ENCODE assay signal across 27 cellular contexts in the genomic region with DNA sequence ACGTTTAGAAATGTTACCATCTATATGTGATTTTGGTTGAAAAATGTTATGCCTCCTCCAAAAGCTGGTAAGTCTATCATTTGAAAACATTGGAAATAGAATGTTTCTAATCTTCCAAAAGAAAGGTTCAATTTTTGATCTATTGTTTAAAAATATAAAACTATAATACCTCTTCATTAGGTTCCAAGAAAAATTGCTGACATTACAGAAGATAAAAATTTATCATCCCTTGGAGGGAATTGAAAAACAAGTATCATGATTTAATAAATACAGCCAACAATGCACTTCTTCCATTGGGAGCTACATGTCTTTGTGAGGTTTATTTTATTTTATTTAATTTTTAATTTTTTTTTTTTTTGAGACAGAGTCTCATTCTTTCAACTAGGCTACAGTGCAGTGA.
"Had no signal": no experiment of that assay in that cellular context is flagged by ENCODE, and none has a peak within 500 bp of the region (broad histone marks: within the 10 kb centered on the region; RNA-seq: fewer than 3 reads in every experiment).

No MANE protein-coding gene starts in this region.

- H3K4me1 ChIP-seq: colonic mucosa, foreskin keratinocyte, heart left ventricle, heart right ventricle had no signal

- ATAC-seq: effector memory CD8-positive, alpha-beta T cell; esophagus mucosa; foreskin keratinocyte; gastrocnemius medialis; gastroesophageal sphincter; heart left ventricle; heart right ventricle had no signal

- H3K4me3 ChIP-seq: colonic mucosa, coronary artery, dorsolateral prefrontal cortex, esophagus muscularis mucosa, esophagus squamous epithelium, gastrocnemius medialis, gastroesophageal sphincter, heart left ventricle, heart right ventricle had no signal

- DNase-seq: colonic mucosa; cortex of kidney; dermis blood vessel endothelial cell; dorsolateral prefrontal cortex; effector CD8-positive, alpha-beta T cell; effector memory CD4-positive, alpha-beta T cell; effector memory CD8-positive, alpha-beta T cell; endodermal cell; erythroblast; esophagus squamous epithelium; foreskin fibroblast; foreskin keratinocyte; foreskin melanocyte; gastrocnemius medialis; glutamatergic neuron; head of caudate nucleus; heart left ventricle; heart right ventricle had no signal

- FAIRE-seq: colon, endometrium, endothelial cell of umbilical vein, frontal cortex had no signal

- H3K36me3 ChIP-seq: colonic mucosa, esophagus squamous epithelium, gastrocnemius medialis, gastroesophageal sphincter had no signal

- H3K9me3 ChIP-seq: colonic mucosa, esophagus squamous epithelium, gastrocnemius medialis had no signal

- H3K27me3 ChIP-seq: colonic mucosa, dorsolateral prefrontal cortex, esophagus muscularis mucosa, esophagus squamous epithelium, foreskin keratinocyte, gastrocnemius medialis, gastroesophageal sphincter, heart left ventricle, heart right ventricle had no signal

- H3K27ac ChIP-seq: colonic mucosa, coronary artery, dorsolateral prefrontal cortex, epithelial cell of prostate, esophagus muscularis mucosa, esophagus squamous epithelium, foreskin keratinocyte, gastrocnemius medialis, gastroesophageal sphincter, heart left ventricle, heart right ventricle had no signal
